27 cellular contexts compared by ENCODE assay signal in the genomic region with DNA sequence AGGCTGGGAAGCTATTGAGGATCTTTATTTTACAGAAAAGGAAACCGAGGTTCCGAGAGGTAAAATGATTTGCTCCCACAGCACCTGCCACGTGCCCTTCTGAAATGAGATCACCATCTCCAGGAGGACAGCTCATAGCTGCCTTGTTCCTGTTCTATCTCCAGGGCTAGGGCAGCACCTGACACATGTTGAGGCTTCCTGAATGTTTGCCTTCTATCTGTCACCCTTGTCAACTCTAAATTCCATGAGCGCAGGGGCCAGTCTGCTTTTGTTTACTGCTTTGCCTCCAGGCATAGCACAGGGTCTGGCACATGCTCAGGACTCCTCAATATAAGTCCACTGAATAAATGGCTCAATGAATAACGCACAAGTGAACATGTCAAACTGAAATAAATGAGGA. TPM values are rescaled to one million over a fixed set of nuclear protein-coding genes. Genes with fewer than 3 reads are reported as not detected.
DNase-seq lines count a peak whose midpoint lies in the region; ATAC-seq, FAIRE-seq and TF ChIP-seq lines count a peak whose summit lies in the region.
"Had no signal": no experiment of that assay in that cellular context is flagged by ENCODE, and none has a peak within 500 bp of the region (broad histone marks: within the 10 kb centered on the region; RNA-seq: fewer than 3 reads in every experiment).

No MANE protein-coding gene starts in this region.

- H3K4me1 Mint-ChIP-seq in activated T-helper 17 cell treated with anti-CD3 and anti-CD28 coated beads, Interleukin-2, amount 50 U/mL, for 72 hours = no peaks in the 10 kb centered on the region
- H3K4me1 Mint-ChIP-seq: CD14-positive monocyte, IgD-negative memory B cell, neural crest cell, T-cell had no signal

- intact Hi-C loops in stomach (cut with DNase I; ENCODE audit: low total_unique reads) = no loop called here
- intact Hi-C loops in kidney (cut with DNase I) = no loop called here

- H3K4me3 ChIP-seq in LNCaP clone FGC (ENCODE audit: low read depth, low read length) (no peak overlapping the region), stomach (no peak overlapping the region), kidney (ENCODE audit: low read length in 2 of 2) (no peak overlapping the region)
- H3K4me3 ChIP-seq: gastroesophageal sphincter, ovary, SJSA1, tibial artery had no signal

- FAIRE-seq in kidney (lab: Jason Lieb, UNC) = no peak
- FAIRE-seq: H1, small intestine had no signal

- no peaks in the 10 kb centered on the region for H3K27me3 ChIP-seq in stomach
- H3K27me3 ChIP-seq: gastroesophageal sphincter, ovary, SJSA1, tibial artery had no signal

- no peak for TF ChIP-seq POLR2A in stomach (IDR thresholded peaks at IDR 0.05)
- no peak for TF ChIP-seq POLR2A in erythroblast (IDR thresholded peaks at IDR 0.05; ENCODE audit: low read length)

- ATAC-seq in activated T-helper 17 cell treated with anti-CD3 and anti-CD28 coated beads, Interleukin-2, amount 50 U/mL, for 72 hours (replicated peaks) = no peak
- ATAC-seq: activated T-cell treated with anti-CD3 and anti-CD28 coated beads, Interleukin-2, amount 50 U/mL, for 4 hours; gastroesophageal sphincter; stimulated activated naive CD8-positive, alpha-beta T cell treated with anti-CD3 and anti-CD28 coated beads, Interleukin-15, amount 100 ng/mL, for 72 hours; T-cell had no signal

- peaks cover 97% of the 10 kb centered on the region for H3K36me3 Mint-ChIP-seq in activated T-helper 17 cell treated with anti-CD3 and anti-CD28 coated beads, Interleukin-2, amount 50 U/mL, for 72 hours (ENCODE audit: low read depth)

- TF ChIP-seq EP300 in stomach (IDR thresholded peaks at IDR 0.05) = no peak

- H3K9me3 ChIP-seq in stomach (no peaks in the 10 kb centered on the region), kidney (ENCODE audit: control insufficient read depth in 1 of 2, low read length in 2 of 2) (no peaks in the 10 kb centered on the region)
- H3K9me3 ChIP-seq: gastroesophageal sphincter, ovary, SJSA1, tibial artery had no signal

- H3K4me3 Mint-ChIP-seq in activated T-helper 17 cell treated with anti-CD3 and anti-CD28 coated beads, Interleukin-2, amount 50 U/mL, for 72 hours = no peak overlapping the region
- H3K4me3 Mint-ChIP-seq: activated T-cell treated with anti-CD3 and anti-CD28 coated beads, Interleukin-2, amount 50 U/mL, for 4 hours; CD14-positive monocyte; dendritic cell treated with granulocyte-macrophage colony-stimulating factor and Interleukin-4, amounts not matched to agents 40 ng/mL and 50 ng/mL, for 4 days; HFFc6; neural crest cell; stimulated activated naive CD8-positive, alpha-beta T cell treated with anti-CD3 and anti-CD28 coated beads, Interleukin-15, amount 100 ng/mL, for 72 hours; T-cell had no signal

- peak overlapping the region; percentile 46 for H3K27ac Mint-ChIP-seq in activated T-helper 17 cell treated with anti-CD3 and anti-CD28 coated beads, Interleukin-2, amount 50 U/mL, for 72 hours
- H3K27ac Mint-ChIP-seq: dendritic cell treated with granulocyte-macrophage colony-stimulating factor and Interleukin-4, amounts not matched to agents 40 ng/mL and 50 ng/mL, for 4 days; HFFc6; IgD-negative memory B cell; stimulated activated naive CD8-positive, alpha-beta T cell treated with anti-CD3 and anti-CD28 coated beads, Interleukin-15, amount 100 ng/mL, for 72 hours; T-cell had no signal

- H3K4me1 ChIP-seq in stomach (peaks cover 42 to 75% (median 62%) of the 10 kb centered on the region in 4 donors), kidney (ENCODE audit: control insufficient read depth in 1 of 2, insufficient read depth in 1 of 2, low read depth in 1 of 2, low read length in 2 of 2) (peaks cover 0 to 2% of the 10 kb centered on the region in 2 donors)
- H3K4me1 ChIP-seq: SJSA1, tibial artery had no signal

- H3K27me3 Mint-ChIP-seq in activated T-helper 17 cell treated with anti-CD3 and anti-CD28 coated beads, Interleukin-2, amount 50 U/mL, for 72 hours = no peaks in the 10 kb centered on the region
- H3K27me3 Mint-ChIP-seq: dendritic cell treated with granulocyte-macrophage colony-stimulating factor and Interleukin-4, amounts not matched to agents 40 ng/mL and 50 ng/mL, for 4 days; IgD-negative memory B cell; stimulated activated naive CD8-positive, alpha-beta T cell treated with anti-CD3 and anti-CD28 coated beads, Interleukin-15, amount 100 ng/mL, for 72 hours; T-cell had no signal

- no peak overlapping the region for H3K9ac ChIP-seq in kidney (ENCODE audit: low read length in 2 of 2)

- H3K9me3 Mint-ChIP-seq in activated T-helper 17 cell treated with anti-CD3 and anti-CD28 coated beads, Interleukin-2, amount 50 U/mL, for 72 hours = no peaks in the 10 kb centered on the region
- H3K9me3 Mint-ChIP-seq: activated T-cell treated with anti-CD3 and anti-CD28 coated beads, Interleukin-2, amount 50 U/mL, for 4 hours; CD14-positive monocyte; dendritic cell treated with granulocyte-macrophage colony-stimulating factor and Interleukin-4, amounts not matched to agents 40 ng/mL and 50 ng/mL, for 4 days; HFFc6; IgD-negative memory B cell; neural crest cell; stimulated activated naive CD8-positive, alpha-beta T cell treated with anti-CD3 and anti-CD28 coated beads, Interleukin-15, amount 100 ng/mL, for 72 hours; T-cell had no signal

- DNase-seq in LNCaP clone FGC (ENCODE audit: low read depth) (peak; percentile 60), kidney tubule cell (ENCODE audit: low spot score) (peak; percentile 33), stomach (no peak), kidney (no peak), SW480 (ENCODE audit: low spot score) (no peak), erythroblast (lab: John Stamatoyannopoulos, UW) (no peak)
- DNase-seq: activated naive CD4-positive, alpha-beta T cell; activated T-cell treated with anti-CD3 and anti-CD28 coated beads, Interleukin-2, amount 50 U/mL, for 4 hours; central memory CD4-positive, alpha-beta T cell; hippocampal formation; NCI-H146; NCI-H446; NCI-H774; ovary; stimulated activated naive CD8-positive, alpha-beta T cell treated with anti-CD3 and anti-CD28 coated beads, Interleukin-15, amount 100 ng/mL, for 72 hours; T-cell; tibial artery had no signal

- H3K27ac ChIP-seq in stomach (peak overlapping the region; percentile 39 to 82 (median 76)), kidney (ENCODE audit: low read depth in 2 of 2, low read length in 2 of 2) (no peak overlapping the region)
- H3K27ac ChIP-seq: gastroesophageal sphincter, ovary, SJSA1, tibial artery had no signal

- 62 to 81% (median 65%) methylated on average over 5 of the region's 5 CpGs for WGBS in stomach, 5 donors

- H3K36me3 ChIP-seq in stomach (peaks cover 39 to 99% (median 91%) of the 10 kb centered on the region in 4 donors), kidney (ENCODE audit: control insufficient read depth in 1 of 2, insufficient read depth in 2 of 2, low read length in 2 of 2) (peaks cover 32 to 39% of the 10 kb centered on the region in 2 donors)
- H3K36me3 ChIP-seq: ovary had no signal

- TF ChIP-seq CTCF in LNCaP clone FGC (IDR thresholded peaks at IDR 0.05; ENCODE audit: control insufficient read depth, extremely low read depth, insufficient read depth) (no peak), stomach (IDR thresholded peaks at IDR 0.05) (no peak), kidney (IDR thresholded peaks at IDR 0.05; ENCODE audit: borderline replicate concordance, extremely low read depth, insufficient read depth) (no peak)

RNA-seq across cellular contexts. Expression of a gene that starts 24.1 kb away (rescaled TPM):
- total RNA-seq in activated T-helper 17 cell treated with anti-CD3 and anti-CD28 coated beads, Interleukin-2, amount 50 U/mL, for 72 hours = 10 to 100 TPM; 62.0 to 79.4 TPM
- total RNA-seq in stomach = 100 to 1,000 TPM in 1 of 5 donors, 10 to 100 TPM in 4; 39.7 to 129 (median 80.5) TPM
- polyA plus RNA-seq in stomach = 10 to 100 TPM; 53.5 to 75.3 (median 59.3) TPM
- total RNA-seq in kidney = 51.3 TPM
- 41.9 TPM for polyA plus RNA-seq in kidney (ENCODE audit: insufficient read depth, low read depth, low replicate concordance)

RNA-seq across cellular contexts. Expression of a gene that starts 46.8 kb away (rescaled TPM):
- total RNA-seq in activated T-helper 17 cell treated with anti-CD3 and anti-CD28 coated beads, Interleukin-2, amount 50 U/mL, for 72 hours = 100 to 1,000 TPM in 1 of 2 donors, 10 to 100 TPM in 1; 62.8 to 106 TPM
- total RNA-seq in stomach (100 to 1,000 TPM in 1 of 5 donors, 10 to 100 TPM in 3, 1 to 10 TPM in 1; 2.0 to 136 (median 49.6) TPM), kidney (78.7 TPM)
- polyA plus RNA-seq in stomach (100 to 1,000 TPM; 248 to 307 (median 293) TPM), kidney (ENCODE audit: insufficient read depth, low read depth, low replicate concordance) (479 TPM)

RNA-seq across cellular contexts. Expression of a gene that starts 47.2 kb away (rescaled TPM):
- 10 to 100 TPM; 17.8 to 29.7 TPM for total RNA-seq in activated T-helper 17 cell treated with anti-CD3 and anti-CD28 coated beads, Interleukin-2, amount 50 U/mL, for 72 hours
- total RNA-seq in stomach (10 to 100 TPM in 2 of 5 donors, 1 to 10 TPM in 2, under 1 TPM in 1; 0.58 to 19.0 (median 5.3) TPM), kidney (21.3 TPM)
- polyA plus RNA-seq in stomach (10 to 100 TPM; 30.3 to 37.9 (median 37.7) TPM), kidney (ENCODE audit: insufficient read depth, low read depth, low replicate concordance) (47.7 TPM)

Comparison
In these comparisons a context has a peak if more than half of its experiments do, and no peak if none do; other contexts are left out.
1. DNase-seq: peak in LNCaP clone FGC (single experiment) and kidney tubule cell (single experiment); none in stomach (single experiment), kidney (single experiment), SW480 (single experiment) and erythroblast (0 of 2).
2. H3K27ac ChIP-seq: peak in stomach (5 of 5); none in kidney (0 of 2).